8 cellular contexts compared by ENCODE assay signal in the genomic region with DNA sequence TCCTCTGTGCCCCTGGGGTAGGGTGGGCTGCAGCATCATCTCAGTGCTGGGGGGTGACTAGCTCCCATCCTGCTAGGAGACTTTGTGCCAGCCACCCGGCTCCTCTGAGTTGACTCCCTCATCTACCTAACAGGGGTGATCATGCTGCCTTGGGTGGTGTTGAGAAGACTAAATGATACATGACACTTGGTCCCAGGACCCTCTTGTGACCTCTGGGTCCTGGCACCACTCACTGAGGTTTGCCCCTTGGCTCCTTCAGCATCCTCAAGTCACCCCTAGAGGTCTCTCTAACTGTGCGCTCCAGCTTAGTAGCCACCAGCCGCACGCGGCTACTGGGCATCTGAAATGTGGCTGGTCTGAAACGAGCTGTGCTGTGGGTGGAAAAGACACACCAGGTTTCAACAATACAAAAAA.
DNase-seq lines count a peak whose midpoint lies in the region; ATAC-seq, FAIRE-seq and TF ChIP-seq lines count a peak whose summit lies in the region.

No MANE protein-coding gene starts in this region.

- H3K27me3 ChIP-seq in BE2C (no peaks in the 10 kb centered on the region), mesendoderm (ENCODE audit: insufficient read depth, low read length, poor library complexity) (no peaks in the 10 kb centered on the region)

- no peak overlapping the region for H3K18ac ChIP-seq in mesendoderm (ENCODE audit: low read length)

- H3K23ac ChIP-seq in mesendoderm (ENCODE audit: low read length), result no peak overlapping the region

- peak; percentile 89 for TF ChIP-seq CTCF in BE2C (IDR thresholded peaks at IDR 0.05; ENCODE audit: low read depth, low read length)
- peak; percentile 64 for TF ChIP-seq CTCF in cardiac fibroblast (IDR thresholded peaks at IDR 0.05; ENCODE audit: low read depth, low read length)

- no peak for FAIRE-seq in GM18507 (lab: Jason Lieb, UNC)

- H2AK5ac ChIP-seq in mesendoderm (ENCODE audit: low read length), result no peak overlapping the region

- no peak overlapping the region for H3K9ac ChIP-seq in mesendoderm (ENCODE audit: low read length)

- H2BK120ac ChIP-seq in mesendoderm (ENCODE audit: low read depth, low read length), result no peak overlapping the region

- no peak overlapping the region for H3K4me2 ChIP-seq in mesendoderm (ENCODE audit: low read length)

- H4K5ac ChIP-seq in mesendoderm (ENCODE audit: low read length), result no peak overlapping the region

- H2BK5ac ChIP-seq in mesendoderm (ENCODE audit: low read length), result no peak overlapping the region

- no peak overlapping the region for H3K27ac ChIP-seq in mesendoderm (ENCODE audit: low read depth, low read length)

- no peaks in the 10 kb centered on the region for H3K79me1 ChIP-seq in mesendoderm (ENCODE audit: low read length)

- H3K36me3 ChIP-seq in BE2C (no peaks in the 10 kb centered on the region), mesendoderm (ENCODE audit: control insufficient read depth, insufficient read depth, low read length) (no peaks in the 10 kb centered on the region)

- H3K4me3 ChIP-seq in BE2C (ENCODE audit: low read depth, low read length), result no peak overlapping the region
- H3K4me3 ChIP-seq in cardiac fibroblast (replicated peaks in 1 of 2; ENCODE audit: low read depth in 2 of 2, low read length in 2 of 2), result no peak overlapping the region
- no peak overlapping the region for H3K4me3 ChIP-seq in mesendoderm (ENCODE audit: low read length)

- H3K9me3 ChIP-seq in BE2C, result no peaks in the 10 kb centered on the region

- no peak overlapping the region for H4K8ac ChIP-seq in mesendoderm (ENCODE audit: low read depth, low read length)

- H3K79me2 ChIP-seq in mesendoderm (ENCODE audit: control insufficient read depth, insufficient read depth, low read length), result no peaks in the 10 kb centered on the region

- peak; percentile 69 for DNase-seq in BE2C
- DNase-seq in GM18507 (ENCODE audit: extremely low spot score, insufficient read length, low read depth), result peak; percentile 28
- peak; percentile 32 to 39 for DNase-seq in NOMO-1 (lab: John Stamatoyannopoulos, UW; ENCODE audit: unreplicated experiment in 2 of 2)
- peak; percentile 73 to 77 for DNase-seq in cardiac fibroblast (ENCODE audit: low read depth in 2 of 2)
- peak; percentile 74 for DNase-seq in mesendoderm
- no peak for DNase-seq in GF-D8 (lab: John Stamatoyannopoulos, UW)
- no peak for DNase-seq in DMS79 (lab: John Stamatoyannopoulos, UW)

- WGBS in mesendoderm (ENCODE audit: extremely low coverage, insufficient coverage, low lambda C conversion rate), result no CpG with 5 or more reads among the region's 6 CpGs

- no peak overlapping the region for H3K56ac ChIP-seq in mesendoderm (ENCODE audit: low read length)

- H3K4me1 ChIP-seq in BE2C (peaks cover 24% of the 10 kb centered on the region), mesendoderm (ENCODE audit: control insufficient read depth, low read depth, low read length) (no peaks in the 10 kb centered on the region)

- H3K4ac ChIP-seq in mesendoderm (ENCODE audit: low read depth, low read length), result no peak overlapping the region

- no peak overlapping the region for H2BK15ac ChIP-seq in mesendoderm (replicated peaks; ENCODE audit: low read depth)

- no peak for ATAC-seq in GM18517 (IDR thresholded peaks at IDR 0.05; ENCODE audit: unreplicated experiment)

Comparison
In these comparisons a context has a peak if more than half of its experiments do, and no peak if none do; other contexts are left out.
1. DNase-seq: peak in BE2C (single experiment), GM18507 (single experiment), NOMO-1 (2 of 2), cardiac fibroblast (2 of 2) and mesendoderm (single experiment); none in GF-D8 (single experiment) and DMS79 (single experiment).